ENCODE assay signal across 8 cellular contexts in the genomic region with DNA sequence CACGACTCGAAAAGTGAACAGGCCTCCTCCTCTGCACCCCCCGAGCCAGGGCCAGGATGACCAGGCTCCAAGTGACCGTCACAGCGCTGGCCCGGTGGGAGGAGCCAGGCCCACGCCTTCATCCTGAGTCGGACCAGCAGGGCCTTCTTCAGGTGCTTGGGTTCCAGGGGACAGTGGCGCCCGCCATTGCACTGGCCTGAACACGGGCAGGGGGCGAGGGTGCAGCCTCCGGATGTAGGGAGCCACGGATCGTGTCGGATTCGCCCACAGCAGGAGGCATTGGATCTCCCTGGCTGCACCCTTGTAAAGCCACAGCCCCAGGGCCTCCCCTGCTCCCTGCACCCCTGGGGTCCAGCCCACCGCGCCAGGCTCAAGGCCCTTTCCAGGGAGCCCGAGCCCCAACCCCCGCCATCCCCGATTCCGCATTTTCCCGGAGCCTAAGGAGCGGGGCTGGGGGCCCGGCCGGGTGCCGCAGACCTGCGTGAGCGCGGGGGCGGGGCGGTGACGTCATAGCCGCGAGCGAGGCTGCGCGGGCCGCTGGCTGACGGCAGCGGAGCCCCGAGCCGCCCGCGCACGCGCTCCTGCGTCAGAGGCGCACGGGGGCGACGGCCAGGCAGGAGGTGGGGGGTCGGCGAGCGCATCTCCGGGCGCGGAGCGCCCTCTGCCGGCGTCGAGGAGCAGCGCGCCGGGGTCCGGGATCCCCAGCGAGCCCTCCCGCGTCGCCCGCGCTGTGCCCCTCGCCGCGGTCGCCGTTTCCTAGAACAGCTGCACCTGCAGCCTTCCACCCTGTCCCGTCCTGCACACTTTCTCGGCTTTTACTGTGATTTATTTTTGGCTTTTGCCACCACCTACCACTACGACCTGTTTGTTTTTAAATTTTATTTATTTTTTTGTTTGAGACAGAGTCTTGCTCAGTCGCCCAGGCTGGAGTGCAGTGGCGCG. TPM values are rescaled to one million over a fixed set of nuclear protein-coding genes. Genes with fewer than 3 reads are reported as not detected.
DNase-seq lines count a peak whose midpoint lies in the region; ATAC-seq and TF ChIP-seq lines count a peak whose summit lies in the region.

No MANE protein-coding gene starts in this region.

- peaks cover 9% of the 10 kb centered on the region for H3K27me3 Mint-ChIP-seq in activated CD4-positive, alpha-beta memory T cell treated with anti-CD3 and anti-CD28 coated beads for 36 hours

- peak overlapping the region; percentile 6 to 99 (median 63) for H3K4me3 ChIP-seq in dorsolateral prefrontal cortex
- H3K4me3 ChIP-seq in lower leg skin (ENCODE audit: low read depth, poor library complexity, severe bottlenecking) = no peak overlapping the region

- H3K27me3 ChIP-seq in dorsolateral prefrontal cortex = no peaks in the 10 kb centered on the region

- H3K4me3 Mint-ChIP-seq in activated CD4-positive, alpha-beta memory T cell treated with anti-CD3 and anti-CD28 coated beads for 36 hours = no peak overlapping the region

- peak overlapping the region; percentile 88 to 100 (median 98) for H3K27ac ChIP-seq in dorsolateral prefrontal cortex

- intact Hi-C loops in activated CD4-positive, alpha-beta memory T cell treated with anti-CD3 and anti-CD28 coated beads for 36 hours (cut with micrococcal nuclease) = loop anchor here (2.0 to 5.0 kb wide), 5 partner anchors 107 to 319 kb away; a partner anchor contains a TSS
- intact Hi-C loops in dorsolateral prefrontal cortex (cut with DNase I) = loop anchor here (1.0 to 10.0 kb wide), 7 partner anchors 19 to 318 kb away; a partner anchor contains a TSS
- intact Hi-C loops in lower leg skin (cut with DNase I; ENCODE audit: low total_unique reads) = no loop called here

- DNase-seq in ELF-1 (ENCODE audit: low read depth, low spot score) = peak; percentile 91
- DNase-seq in NCI-H748 (lab: John Stamatoyannopoulos, UW; ENCODE audit: unreplicated experiment) = peak; percentile 88
- peak; percentile 94 for DNase-seq in activated CD4-positive, alpha-beta memory T cell treated with anti-CD3 and anti-CD28 coated beads for 36 hours
- peak; percentile 71 to 95 (median 89) for DNase-seq in dorsolateral prefrontal cortex
- DNase-seq in lower leg skin (ENCODE audit: low spot score in 2 of 2) = peak; percentile 69 to 96
- DNase-seq in stimulated activated CD4-positive, alpha-beta T cell treated with anti-CD3 and anti-CD28 coated beads, Interleukin-4, amount 100 ng/mL, for 4 hours = peak; percentile 91 to 96

- H3K27ac Mint-ChIP-seq in activated CD4-positive, alpha-beta memory T cell treated with anti-CD3 and anti-CD28 coated beads for 36 hours = no peak overlapping the region

- TF ChIP-seq POLR2A in lower leg skin (IDR thresholded peaks at IDR 0.05) = no peak

- 9 to 12% methylated on average over 36 to 81 of the region's 84 CpGs for WGBS in lower leg skin, 2 donors

- ATAC-seq in HG03097 (IDR thresholded peaks at IDR 0.05; ENCODE audit: low FRiP score, unreplicated experiment) (peak; percentile 31), GM19351 (IDR thresholded peaks at IDR 0.05; ENCODE audit: unreplicated experiment) (no peak)

- no peaks in the 10 kb centered on the region for H3K9me3 Mint-ChIP-seq in activated CD4-positive, alpha-beta memory T cell treated with anti-CD3 and anti-CD28 coated beads for 36 hours

- H3K4me1 Mint-ChIP-seq in activated CD4-positive, alpha-beta memory T cell treated with anti-CD3 and anti-CD28 coated beads for 36 hours (ENCODE audit: low read depth) = peaks cover 37% of the 10 kb centered on the region

- H3K36me3 Mint-ChIP-seq in activated CD4-positive, alpha-beta memory T cell treated with anti-CD3 and anti-CD28 coated beads for 36 hours = no peaks in the 10 kb centered on the region

- TF ChIP-seq CTCF in dorsolateral prefrontal cortex (IDR thresholded peaks at IDR 0.05 in 54 of 56, conservative IDR thresholded peaks at IDR 0.05 in 2 of 56; ENCODE audit: low read depth in 1 of 56, partially characterized antibody in 56 of 56) (peak; percentile 73 to 100 (median 95)), lower leg skin (IDR thresholded peaks at IDR 0.05) (no peak)

- CTCF ChIA-PET in activated CD4-positive, alpha-beta memory T cell treated with anti-CD3 and anti-CD28 coated beads for 36 hours (lab: Charles Lee) = interaction anchor here (0.7 to 8.1 kb wide), 10 partner anchors 21 to 256 kb away, joined by 3 to 649 read pairs (median 4); a partner anchor contains a TSS

- POLR2A ChIA-PET in activated CD4-positive, alpha-beta memory T cell treated with anti-CD3 and anti-CD28 coated beads for 36 hours (lab: Charles Lee) = interaction anchor here (1.1 to 2.7 kb wide), 2 partner anchors 26 to 29 kb away, joined by 4 to 10 read pairs; a partner anchor contains a TSS

RNA-seq across cellular contexts. Expression of a gene that starts 1.5 kb away (rescaled TPM):
- total RNA-seq in activated CD4-positive, alpha-beta memory T cell treated with anti-CD3 and anti-CD28 coated beads for 36 hours = 100 to 1,000 TPM; 178 to 192 TPM
- total RNA-seq in dorsolateral prefrontal cortex (100 to 1,000 TPM; 170 to 316 (median 242) TPM), lower leg skin (100 to 1,000 TPM; 121 to 198 (median 146) TPM)

RNA-seq across cellular contexts. Expression of a gene that starts 2.3 kb away (rescaled TPM):
- 1 to 10 TPM; 1.3 to 2.1 TPM for total RNA-seq in activated CD4-positive, alpha-beta memory T cell treated with anti-CD3 and anti-CD28 coated beads for 36 hours
- total RNA-seq in dorsolateral prefrontal cortex (10 to 100 TPM in 119 of 120 experiments, 1 to 10 TPM in 1; 9.5 to 47.7 (median 25.8) TPM), lower leg skin (10 to 100 TPM in 3 of 4 donors, 1 to 10 TPM in 1; 8.1 to 16.7 (median 13.6) TPM)

RNA-seq across cellular contexts. Expression of a gene that starts 8.3 kb away (rescaled TPM):
- total RNA-seq in activated CD4-positive, alpha-beta memory T cell treated with anti-CD3 and anti-CD28 coated beads for 36 hours = 10 to 100 TPM; 54.1 to 54.6 TPM
- total RNA-seq in dorsolateral prefrontal cortex = 100 to 1,000 TPM in 4 of 120 experiments, 10 to 100 TPM in 116; 19.9 to 116 (median 36.5) TPM
- 100 to 1,000 TPM in 1 of 4 donors, 10 to 100 TPM in 3; 59.7 to 119 (median 78.7) TPM for total RNA-seq in lower leg skin

RNA-seq across cellular contexts. Expression of a gene that starts 29.1 kb away (rescaled TPM):
- total RNA-seq in activated CD4-positive, alpha-beta memory T cell treated with anti-CD3 and anti-CD28 coated beads for 36 hours = 100 to 1,000 TPM; 171 to 173 TPM
- 100 to 1,000 TPM; 215 to 736 (median 434) TPM for total RNA-seq in dorsolateral prefrontal cortex
- 100 to 1,000 TPM; 496 to 546 (median 545) TPM for total RNA-seq in lower leg skin

RNA-seq across cellular contexts. Expression of a gene that starts 34.5 kb away (rescaled TPM):
- 10 to 100 TPM; 66.4 to 74.3 TPM for total RNA-seq in activated CD4-positive, alpha-beta memory T cell treated with anti-CD3 and anti-CD28 coated beads for 36 hours
- total RNA-seq in dorsolateral prefrontal cortex (10 to 100 TPM; 40.6 to 90.6 (median 56.3) TPM), lower leg skin (100 to 1,000 TPM in 1 of 4 donors, 10 to 100 TPM in 3; 74.0 to 106 (median 78.4) TPM)

Comparison
In these comparisons a context has a peak if more than half of its experiments do, and no peak if none do; other contexts are left out.
1. CTCF ChIP-seq: peak in dorsolateral prefrontal cortex (56 of 56); none in lower leg skin (0 of 3).
2. Peak in every context shown above with its lines, with median percentiles within 50 percentile points of each other: DNase-seq.